8 cellular contexts compared by ENCODE assay signal in genomic region chr2:69601179-69601612, GRCh38. TPM values are rescaled to one million over a fixed set of nuclear protein-coding genes. Genes with fewer than 3 reads are reported as not detected.
DNase-seq lines count a peak whose midpoint lies in the region; ATAC-seq, FAIRE-seq and TF ChIP-seq lines count a peak whose summit lies in the region.

No MANE protein-coding gene starts in this region.

- TF ChIP-seq POLR2A in H54 (IDR thresholded peaks at IDR 0.05; ENCODE audit: low read depth, low read length): no peak

- H3K36me3 Mint-ChIP-seq in T-cell (peaks cover 27% of the 10 kb centered on the region), glutamatergic neuron (ENCODE audit: unreplicated experiment) (peaks cover 8% of the 10 kb centered on the region)

- DNase-seq in H54 (ENCODE audit: insufficient read length, low spot score) (peak; percentile 52), T-cell (no peak), fibroblast of lung (ENCODE audit: low read depth in 2 of 2) (peak; percentile 83 to 96), pulmonary artery endothelial cell (ENCODE audit: low read depth, low spot score) (peak; percentile 43), glutamatergic neuron (no peak), globus pallidus (ENCODE audit: low spot score) (no peak), NAMALWA (ENCODE audit: low spot score) (no peak)

- no peak overlapping the region for H3K9ac ChIP-seq in fibroblast of lung (ENCODE audit: insufficient read depth, low read length)

- H3K9me3 Mint-ChIP-seq in T-cell: peaks cover 5 to 9% (median 7%) of the 10 kb centered on the region in 3 donors
- no peaks in the 10 kb centered on the region for H3K9me3 Mint-ChIP-seq in glutamatergic neuron (ENCODE audit: unreplicated experiment)

- H3K27ac ChIP-seq in fibroblast of lung (ENCODE audit: insufficient read depth, low read length): peak overlapping the region; percentile 18

- no peak for TF ChIP-seq CTCF in fibroblast of lung (conservative IDR thresholded peaks at IDR 0.05 in 1 of 2, IDR thresholded peaks at IDR 0.05 in 1 of 2; ENCODE audit: low read depth in 1 of 2, low read length in 2 of 2)
- no peak for TF ChIP-seq CTCF in glutamatergic neuron (IDR thresholded peaks at IDR 0.05; ENCODE audit: partially characterized antibody, unreplicated experiment)

- peak; percentile 95 for FAIRE-seq in H54 (lab: Jason Lieb, UNC)

- peaks cover 9% of the 10 kb centered on the region for H3K4me1 ChIP-seq in fibroblast of lung (ENCODE audit: control insufficient read depth, extremely low read depth, insufficient read depth, low read length)

- H3K4me1 Mint-ChIP-seq in T-cell (peaks cover 85 to 94% (median 94%) of the 10 kb centered on the region in 3 donors), glutamatergic neuron (ENCODE audit: low read depth, unreplicated experiment) (no peaks in the 10 kb centered on the region)

- H3K4me2 ChIP-seq in fibroblast of lung (ENCODE audit: extremely low read depth, insufficient read depth, low read length): peak overlapping the region; percentile 32

- no peaks in the 10 kb centered on the region for H3K36me3 ChIP-seq in fibroblast of lung (ENCODE audit: control insufficient read depth, insufficient read depth, low read length)

- no peaks in the 10 kb centered on the region for H4K20me1 ChIP-seq in fibroblast of lung (ENCODE audit: control insufficient read depth, extremely low read depth, insufficient read depth, low read length)

- H3K9me3 ChIP-seq in fibroblast of lung (ENCODE audit: control insufficient read depth, insufficient read depth, low read depth, low read length): no peaks in the 10 kb centered on the region

- H3K27me3 Mint-ChIP-seq in T-cell: no peaks in the 10 kb centered on the region
- H3K27me3 Mint-ChIP-seq in glutamatergic neuron (ENCODE audit: unreplicated experiment): peaks cover 1% of the 10 kb centered on the region

- no peaks in the 10 kb centered on the region for H3K27me3 ChIP-seq in fibroblast of lung (ENCODE audit: control insufficient read depth, insufficient read depth, low read length)

- no peak overlapping the region for H3K4me3 ChIP-seq in fibroblast of lung (replicated peaks in 1 of 4; ENCODE audit: control extremely low read depth in 1 of 4, insufficient read depth in 1 of 4, low read depth in 3 of 4, low read length in 4 of 4)

- POLR2A ChIA-PET in T-cell (lab: Charles Lee): no interaction called here

- H3K4me3 Mint-ChIP-seq in T-cell: peak overlapping the region in 1 of 3 donors; percentile 49
- no peak overlapping the region for H3K4me3 Mint-ChIP-seq in glutamatergic neuron (ENCODE audit: unreplicated experiment)

- peak overlapping the region; percentile 75 to 77 for H3K27ac Mint-ChIP-seq in T-cell
- H3K27ac Mint-ChIP-seq in glutamatergic neuron (ENCODE audit: unreplicated experiment): no peak overlapping the region

- H2AFZ ChIP-seq in fibroblast of lung (ENCODE audit: low read length): no peak overlapping the region

- H3K79me2 ChIP-seq in fibroblast of lung (ENCODE audit: control insufficient read depth, insufficient read depth, low read length): peaks cover 57% of the 10 kb centered on the region

- CTCF ChIA-PET in T-cell (lab: Charles Lee): interaction anchor here in 1 of 2 donors (0.7 kb wide), 1 partner anchor 16 kb away, joined by 3 read pairs; no protein-coding TSS in a partner anchor

- ATAC-seq in T-cell (replicated peaks in 1 of 4) (peak in 3 of 4 experiments; percentile 59 to 61 (median 60)), HG02885 (IDR thresholded peaks at IDR 0.05; ENCODE audit: poor library complexity, unreplicated experiment) (no peak)

RNA-seq across cellular contexts. Expression of gene AAK1, which starts 42.3 kb away (rescaled TPM):
- total RNA-seq in T-cell (100 to 1,000 TPM; 170 to 283 (median 177) TPM), fibroblast of lung (21.1 and 45.7 TPM in 2 replicates), pulmonary artery endothelial cell (46.3 and 53.9 TPM in 2 replicates), glutamatergic neuron (ENCODE audit: unreplicated experiment) (68.2 TPM)
- polyA plus RNA-seq in fibroblast of lung: 43.5 and 49.1 TPM in 2 replicates
- 31.3 and 38.4 TPM in 2 replicates for polyA plus RNA-seq in fibroblast of lung (2012)
- polyA minus RNA-seq in fibroblast of lung (ENCODE audit: low replicate concordance): 71.8 and 72.8 TPM in 2 replicates

Comparison
In these comparisons a context has a peak if more than half of its experiments do, and no peak if none do; other contexts are left out.
1. DNase-seq: peak in H54 (single experiment), fibroblast of lung (2 of 2) and pulmonary artery endothelial cell (single experiment); none in T-cell (0 of 34), glutamatergic neuron (single experiment), globus pallidus (single experiment) and NAMALWA (single experiment).